17 cellular contexts compared by ENCODE assay signal in genomic region chr20:19940945-19941590, GRCh38.
DNase-seq lines count a peak whose midpoint lies in the region; ATAC-seq, FAIRE-seq and TF ChIP-seq lines count a peak whose summit lies in the region.
"Had no signal": no experiment of that assay in that cellular context is flagged by ENCODE, and none has a peak within 500 bp of the region (broad histone marks: within the 10 kb centered on the region; RNA-seq: fewer than 3 reads in every experiment).

No MANE protein-coding gene starts in this region.

- DNase-seq in HL-60 (ENCODE audit: low read depth in 1 of 2, low spot score in 1 of 2) (peak; percentile 3 to 74), NOMO-1 treated with dmso at 0.1 percent for 144 hours (lab: John Stamatoyannopoulos, UW; ENCODE audit: unreplicated experiment) (peak; percentile 12), kidney (no peak), stomach (no peak), DMS79 treated with DMSO at 0.1 percent for 48 hours (lab: John Stamatoyannopoulos, UW) (no peak)
- DNase-seq: activated CD4-positive, CD25-positive, alpha-beta regulatory T cell treated with anti-CD3 and anti-CD28 coated beads, Interleukin-2, amount 50 U/mL, for 72 hours; activated CD8-positive, alpha-beta memory T cell treated with anti-CD3 and anti-CD28 coated beads, Interleukin-2, amount 50 U/mL, for 4 hours; activated naive CD4-positive, alpha-beta T cell treated with Interleukin-2 at 50 U/mL for 16 hours; CD4-positive, alpha-beta T cell; DND-41; naive B cell; NCI-H2107; NCI-H69 had no signal

- TF ChIP-seq POLR2A in stomach (IDR thresholded peaks at IDR 0.05) = no peak

- 81 to 87% (median 86%) methylated on average over 5 of the region's 5 CpGs for WGBS in stomach, 5 donors

- no peak for ATAC-seq in GM19351 (IDR thresholded peaks at IDR 0.05; ENCODE audit: unreplicated experiment)
- ATAC-seq in HG03175 (IDR thresholded peaks at IDR 0.05; ENCODE audit: unreplicated experiment) = no peak

- no peak overlapping the region for H3K4me3 ChIP-seq in HL-60 (replicated peaks; ENCODE audit: insufficient read depth, low read length)
- no peak overlapping the region for H3K4me3 ChIP-seq in kidney (ENCODE audit: low read length in 2 of 2)
- no peak overlapping the region for H3K4me3 ChIP-seq in stomach
- H3K4me3 ChIP-seq: coronary artery, hepatocyte had no signal

- TF ChIP-seq CTCF in HL-60 (IDR thresholded peaks at IDR 0.05; ENCODE audit: insufficient read depth, low read length) (no peak), kidney (IDR thresholded peaks at IDR 0.05; ENCODE audit: borderline replicate concordance, extremely low read depth, insufficient read depth) (no peak), stomach (IDR thresholded peaks at IDR 0.05) (no peak)

- H3K4me1 ChIP-seq in kidney (ENCODE audit: control insufficient read depth in 1 of 2, insufficient read depth in 1 of 2, low read depth in 1 of 2, low read length in 2 of 2) (peaks cover 31 to 52% of the 10 kb centered on the region in 2 donors), stomach (peaks cover 22 to 52% (median 36%) of the 10 kb centered on the region in 4 donors)

- TF ChIP-seq EP300 in stomach (IDR thresholded peaks at IDR 0.05) = no peak

- H3K9me3 ChIP-seq in kidney (ENCODE audit: control insufficient read depth in 1 of 2, low read length in 2 of 2) (no peaks in the 10 kb centered on the region), stomach (no peaks in the 10 kb centered on the region)

- no peak overlapping the region for H3K9ac ChIP-seq in kidney (ENCODE audit: low read length in 2 of 2)

- peaks cover 4 to 5% of the 10 kb centered on the region in 2 donors for H3K36me3 ChIP-seq in kidney (ENCODE audit: control insufficient read depth in 1 of 2, insufficient read depth in 2 of 2, low read length in 2 of 2)
- peaks cover 0 to 15% (median 10%) of the 10 kb centered on the region in 4 donors for H3K36me3 ChIP-seq in stomach

- intact Hi-C loops in kidney (cut with DNase I) (no loop called here), stomach (cut with DNase I; ENCODE audit: low total_unique reads) (no loop called here)

- H3K27ac ChIP-seq in HL-60 (replicated peaks) = no peak overlapping the region
- H3K27ac ChIP-seq in kidney (ENCODE audit: low read depth in 2 of 2, low read length in 2 of 2) = peak overlapping the region; percentile 7 to 49
- peak overlapping the region in 3 of 5 donors; percentile 7 to 83 (median 8) for H3K27ac ChIP-seq in stomach
- H3K27ac ChIP-seq: hepatocyte had no signal

- FAIRE-seq in kidney (lab: Jason Lieb, UNC) = no peak

- H3K27me3 ChIP-seq in HL-60 (ENCODE audit: insufficient read depth, poor library complexity, severe bottlenecking) (no peaks in the 10 kb centered on the region), stomach (no peaks in the 10 kb centered on the region)
- H3K27me3 ChIP-seq: hepatocyte had no signal

Comparison
In these comparisons a context has a peak if more than half of its experiments do, and no peak if none do; other contexts are left out.
1. DNase-seq: peak in HL-60 (2 of 2) and NOMO-1 treated with dmso at 0.1 percent for 144 hours (single experiment); none in kidney (single experiment), stomach (single experiment) and DMS79 treated with DMSO at 0.1 percent for 48 hours (single experiment).